Comparison of ENCODE assay signal across 15 cellular contexts in the genomic region with DNA sequence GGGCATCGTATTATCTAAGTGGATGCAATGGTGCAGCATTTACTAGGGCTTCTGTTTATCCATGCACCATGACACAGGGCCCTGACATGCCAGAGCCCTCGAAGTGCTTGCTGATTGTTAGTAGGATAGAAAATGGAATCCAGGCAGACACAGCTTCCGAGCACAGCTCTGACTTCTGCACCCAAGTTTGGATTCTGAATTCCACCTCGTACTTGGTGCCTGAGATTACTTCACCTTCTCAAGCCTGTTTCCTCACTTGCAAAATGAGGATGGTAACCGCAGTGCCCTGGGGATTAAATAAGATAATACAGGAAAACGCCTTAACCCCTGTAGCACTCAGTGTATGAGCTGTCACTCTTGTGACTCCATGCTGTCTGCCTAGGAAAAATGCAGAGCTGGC.
DNase-seq lines count a peak whose midpoint lies in the region; ATAC-seq, FAIRE-seq and TF ChIP-seq lines count a peak whose summit lies in the region.
"Had no signal": no experiment of that assay in that cellular context is flagged by ENCODE, and none has a peak within 500 bp of the region (broad histone marks: within the 10 kb centered on the region; RNA-seq: fewer than 3 reads in every experiment).

No MANE protein-coding gene starts in this region.

- no peak for FAIRE-seq in GM12891 (lab: Jason Lieb, UNC)
- FAIRE-seq: D721Med, GM12878, TTC549 had no signal

- DNase-seq in NB4 (ENCODE audit: low read depth) (peak; percentile 54), fibroblast of pulmonary artery (ENCODE audit: low read depth) (peak; percentile 32), vagina (ENCODE audit: extremely low spot score in 2 of 2) (no peak), GM12891 (ENCODE audit: insufficient read length, low spot score) (no peak), DMS79 treated with DMSO at 0.1 percent for 48 hours (lab: John Stamatoyannopoulos, UW) (no peak)
- DNase-seq: amniotic stem cell; effector CD4-positive, alpha-beta T cell; naive B cell; NCI-H2107 had no signal

- H3K36me3 Mint-ChIP-seq in nephron (ENCODE audit: low read depth): no peaks in the 10 kb centered on the region
- H3K36me3 Mint-ChIP-seq: naive B cell had no signal

- H3K27me3 ChIP-seq in vagina: no peaks in the 10 kb centered on the region

- TF ChIP-seq POLR2A in NB4 (IDR thresholded peaks at IDR 0.05; ENCODE audit: extremely low read depth, insufficient read length) (no peak), vagina (IDR thresholded peaks at IDR 0.05) (no peak), GM12891 (IDR thresholded peaks at IDR 0.05; ENCODE audit: low read depth, low read length) (no peak)

- no peaks in the 10 kb centered on the region for H3K27me3 Mint-ChIP-seq in nephron (ENCODE audit: low read depth)
- H3K27me3 Mint-ChIP-seq: stimulated activated naive CD8-positive, alpha-beta T cell treated with anti-CD3 and anti-CD28 coated beads, Interleukin-15, Interleukin-2, amounts not matched to agents 100 ng/mL and 50 ng/mL, for 24 hours had no signal

- no peak overlapping the region for H3K4me3 Mint-ChIP-seq in nephron
- H3K4me3 Mint-ChIP-seq: naive B cell; stimulated activated naive CD8-positive, alpha-beta T cell treated with anti-CD3 and anti-CD28 coated beads, Interleukin-15, Interleukin-2, amounts not matched to agents 100 ng/mL and 50 ng/mL, for 24 hours had no signal

- intact Hi-C loops in vagina (cut with DNase I): no loop called here

- H3K4me3 ChIP-seq in NB4 (ENCODE audit: low read depth, low read length): no peak overlapping the region
- no peak overlapping the region for H3K4me3 ChIP-seq in fibroblast of pulmonary artery (replicated peaks; ENCODE audit: low read depth, low read length)
- no peak overlapping the region for H3K4me3 ChIP-seq in vagina
- H3K4me3 ChIP-seq: GM12878 had no signal

- no peak for ATAC-seq in HG03108 (IDR thresholded peaks at IDR 0.05; ENCODE audit: unreplicated experiment)
- ATAC-seq: GM12878 had no signal

- H3K27ac Mint-ChIP-seq in nephron: peak overlapping the region; percentile 81 to 94 (median 89)
- H3K27ac Mint-ChIP-seq: naive B cell; stimulated activated naive CD8-positive, alpha-beta T cell treated with anti-CD3 and anti-CD28 coated beads, Interleukin-15, Interleukin-2, amounts not matched to agents 100 ng/mL and 50 ng/mL, for 24 hours had no signal

- H3K9me3 Mint-ChIP-seq in nephron: no peaks in the 10 kb centered on the region
- H3K9me3 Mint-ChIP-seq: naive B cell; stimulated activated naive CD8-positive, alpha-beta T cell treated with anti-CD3 and anti-CD28 coated beads, Interleukin-15, Interleukin-2, amounts not matched to agents 100 ng/mL and 50 ng/mL, for 24 hours had no signal

- TF ChIP-seq CTCF in NB4 (IDR thresholded peaks at IDR 0.05; ENCODE audit: low read depth, low read length) (no peak), fibroblast of pulmonary artery (IDR thresholded peaks at IDR 0.05; ENCODE audit: low read length, missing control alignments) (no peak), nephron (IDR thresholded peaks at IDR 0.05; ENCODE audit: unreplicated experiment in 3 of 3) (no peak), vagina (IDR thresholded peaks at IDR 0.05) (no peak)

- peaks cover 40% of the 10 kb centered on the region for H3K4me1 ChIP-seq in vagina

- H3K27ac ChIP-seq in vagina: peak overlapping the region; percentile 40

- H3K36me3 ChIP-seq in vagina: no peaks in the 10 kb centered on the region

- H3K4me1 Mint-ChIP-seq in nephron: peaks cover 70% of the 10 kb centered on the region
- H3K4me1 Mint-ChIP-seq: naive B cell had no signal

- H3K9me3 ChIP-seq in vagina: no peaks in the 10 kb centered on the region

TF ChIP-seq in GM12891, 5 proteins besides CTCF, POLR2A, EP300 and RAD21:
- TF ChIP-seq SPI1 (IDR thresholded peaks at IDR 0.05; ENCODE audit: low read depth, low read length) (no peak), TAF1 (IDR thresholded peaks at IDR 0.05; ENCODE audit: low read depth, low read length) (no peak), PAX5 (IDR thresholded peaks at IDR 0.05; ENCODE audit: insufficient read depth, low read length, severe bottlenecking) (no peak), POU2F2 (IDR thresholded peaks at IDR 0.05; ENCODE audit: low read depth, low read length) (no peak), POLR2AphosphoS5 (IDR thresholded peaks at IDR 0.05; ENCODE audit: low read depth, low read length) (no peak)

Comparison
In these comparisons a context has a peak if more than half of its experiments do, and no peak if none do; other contexts are left out.
1. DNase-seq: peak in NB4 (single experiment) and fibroblast of pulmonary artery (single experiment); none in vagina (0 of 2), GM12891 (single experiment) and DMS79 treated with DMSO at 0.1 percent for 48 hours (single experiment).